Comparison of ENCODE assay signal across 1 cellular context in the genomic region with DNA sequence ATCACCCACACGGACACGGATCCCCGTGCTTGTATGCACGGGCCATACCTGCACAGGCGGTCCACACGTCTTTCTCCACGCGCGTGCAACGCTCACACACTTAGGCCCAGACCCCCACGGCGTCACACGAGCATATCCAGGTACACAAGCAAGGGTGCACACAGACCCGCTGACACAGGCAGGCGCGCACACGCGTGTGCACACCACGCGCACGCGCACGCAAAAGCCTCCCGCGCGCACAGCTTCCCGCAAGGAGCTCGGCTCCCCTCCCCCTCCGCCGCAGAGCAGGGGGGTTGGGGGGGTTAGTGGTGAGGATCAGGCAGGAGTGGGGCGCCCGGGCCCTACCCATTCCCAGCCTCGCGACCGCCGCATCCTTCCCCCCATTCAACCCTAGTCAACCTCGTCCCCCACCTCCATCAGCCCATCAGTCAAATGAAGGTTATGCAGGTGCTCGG.
TF ChIP-seq lines count a peak whose summit lies in the region.

No MANE protein-coding gene starts in this region.

TF ChIP-seq in HepG2, 621 proteins besides CTCF, POLR2A, EP300 and RAD21 (continued from another document and continues in another):
- TF ChIP-seq, protein P1, sequence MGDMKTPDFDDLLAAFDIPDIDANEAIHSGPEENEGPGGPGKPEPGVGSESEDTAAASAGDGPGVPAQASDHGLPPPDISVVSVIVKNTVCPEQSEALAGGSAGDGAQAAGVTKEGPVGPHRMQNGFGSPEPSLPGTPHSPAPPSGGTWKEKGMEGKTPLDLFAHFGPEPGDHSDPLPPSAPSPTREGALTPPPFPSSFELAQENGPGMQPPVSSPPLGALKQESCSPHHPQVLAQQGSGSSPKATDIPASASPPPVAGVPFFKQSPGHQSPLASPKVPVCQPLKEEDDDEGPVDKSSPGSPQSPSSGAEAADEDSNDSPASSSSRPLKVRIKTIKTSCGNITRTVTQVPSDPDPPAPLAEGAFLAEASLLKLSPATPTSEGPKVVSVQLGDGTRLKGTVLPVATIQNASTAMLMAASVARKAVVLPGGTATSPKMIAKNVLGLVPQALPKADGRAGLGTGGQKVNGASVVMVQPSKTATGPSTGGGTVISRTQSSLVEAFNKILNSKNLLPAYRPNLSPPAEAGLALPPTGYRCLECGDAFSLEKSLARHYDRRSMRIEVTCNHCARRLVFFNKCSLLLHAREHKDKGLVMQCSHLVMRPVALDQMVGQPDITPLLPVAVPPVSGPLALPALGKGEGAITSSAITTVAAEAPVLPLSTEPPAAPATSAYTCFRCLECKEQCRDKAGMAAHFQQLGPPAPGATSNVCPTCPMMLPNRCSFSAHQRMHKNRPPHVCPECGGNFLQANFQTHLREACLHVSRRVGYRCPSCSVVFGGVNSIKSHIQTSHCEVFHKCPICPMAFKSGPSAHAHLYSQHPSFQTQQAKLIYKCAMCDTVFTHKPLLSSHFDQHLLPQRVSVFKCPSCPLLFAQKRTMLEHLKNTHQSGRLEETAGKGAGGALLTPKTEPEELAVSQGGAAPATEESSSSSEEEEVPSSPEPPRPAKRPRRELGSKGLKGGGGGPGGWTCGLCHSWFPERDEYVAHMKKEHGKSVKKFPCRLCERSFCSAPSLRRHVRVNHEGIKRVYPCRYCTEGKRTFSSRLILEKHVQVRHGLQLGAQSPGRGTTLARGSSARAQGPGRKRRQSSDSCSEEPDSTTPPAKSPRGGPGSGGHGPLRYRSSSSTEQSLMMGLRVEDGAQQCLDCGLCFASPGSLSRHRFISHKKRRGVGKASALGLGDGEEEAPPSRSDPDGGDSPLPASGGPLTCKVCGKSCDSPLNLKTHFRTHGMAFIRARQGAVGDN (CRISPR knock-in tag; IDR thresholded peaks at IDR 0.05) = peak; percentile 66; the same call in 1 of the 2 replicates
- TF ChIP-seq HMGA1 (CRISPR knock-in tag; conservative IDR thresholded peaks at IDR 0.05) (no peak), ARID4A (CRISPR knock-in tag; IDR thresholded peaks at IDR 0.05; ENCODE audit: borderline replicate concordance) (peak; percentile 16; the same call in 1 of the 2 replicates), ARNT2 (CRISPR knock-in tag; IDR thresholded peaks at IDR 0.05; ENCODE audit: low read depth) (0 out of 2 replicates have a peak, but pooled peaks have one; percentile 52), ZNF883 (CRISPR knock-in tag; IDR thresholded peaks at IDR 0.05; ENCODE audit: not compliant biosample characterization) (peak; percentile 28), UBTF (CRISPR knock-in tag; IDR thresholded peaks at IDR 0.05) (peak; percentile 40; the same call in 1 of the 2 replicates), MED1 (CRISPR knock-in tag; IDR thresholded peaks at IDR 0.05) (0 out of 2 replicates have a peak, but pooled peaks have one; percentile 2), HNRNPK (IDR thresholded peaks at IDR 0.05; ENCODE audit: low read depth, low read length, poor library complexity, severe bottlenecking) (peak; percentile 80), KDM5B (CRISPR knock-in tag; IDR thresholded peaks at IDR 0.05; ENCODE audit: borderline replicate concordance) (peak; percentile 48; the same call in 1 of the 2 replicates), NONO (IDR thresholded peaks at IDR 0.05) (no peak), NONO (CRISPR knock-in tag; conservative IDR thresholded peaks at IDR 0.05) (0 out of 2 replicates have a peak, but pooled peaks have one; percentile 36), ZNF407 (CRISPR knock-in tag; IDR thresholded peaks at IDR 0.05; ENCODE audit: not compliant biosample characterization) (no peak), KLF13 (CRISPR knock-in tag; IDR thresholded peaks at IDR 0.05) (0 out of 2 replicates have a peak, but pooled peaks have one; percentile 27), ATF7-NPFF (CRISPR knock-in tag; IDR thresholded peaks at IDR 0.05; ENCODE audit: low read depth) (peak; percentile 71), AGO1 (IDR thresholded peaks at IDR 0.05; ENCODE audit: low read depth, low read length, poor library complexity, severe bottlenecking) (peak; percentile 15), TEAD3 (CRISPR knock-in tag; optimal IDR thresholded peaks at IDR 0.05; ENCODE audit: borderline replicate concordance) (peak; percentile 13)
- TF ChIP-seq, protein P2, sequence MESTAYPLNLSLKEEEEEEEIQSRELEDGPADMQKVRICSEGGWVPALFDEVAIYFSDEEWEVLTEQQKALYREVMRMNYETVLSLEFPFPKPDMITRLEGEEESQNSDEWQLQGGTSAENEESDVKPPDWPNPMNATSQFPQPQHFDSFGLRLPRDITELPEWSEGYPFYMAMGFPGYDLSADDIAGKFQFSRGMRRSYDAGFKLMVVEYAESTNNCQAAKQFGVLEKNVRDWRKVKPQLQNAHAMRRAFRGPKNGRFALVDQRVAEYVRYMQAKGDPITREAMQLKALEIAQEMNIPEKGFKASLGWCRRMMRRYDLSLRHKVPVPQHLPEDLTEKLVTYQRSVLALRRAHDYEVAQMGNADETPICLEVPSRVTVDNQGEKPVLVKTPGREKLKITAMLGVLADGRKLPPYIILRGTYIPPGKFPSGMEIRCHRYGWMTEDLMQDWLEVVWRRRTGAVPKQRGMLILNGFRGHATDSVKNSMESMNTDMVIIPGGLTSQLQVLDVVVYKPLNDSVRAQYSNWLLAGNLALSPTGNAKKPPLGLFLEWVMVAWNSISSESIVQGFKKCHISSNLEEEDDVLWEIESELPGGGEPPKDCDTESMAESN (CRISPR knock-in tag; conservative IDR thresholded peaks at IDR 0.05) = peak; percentile 50; the same call in 1 of the 2 replicates
- TF ChIP-seq, protein P3, sequence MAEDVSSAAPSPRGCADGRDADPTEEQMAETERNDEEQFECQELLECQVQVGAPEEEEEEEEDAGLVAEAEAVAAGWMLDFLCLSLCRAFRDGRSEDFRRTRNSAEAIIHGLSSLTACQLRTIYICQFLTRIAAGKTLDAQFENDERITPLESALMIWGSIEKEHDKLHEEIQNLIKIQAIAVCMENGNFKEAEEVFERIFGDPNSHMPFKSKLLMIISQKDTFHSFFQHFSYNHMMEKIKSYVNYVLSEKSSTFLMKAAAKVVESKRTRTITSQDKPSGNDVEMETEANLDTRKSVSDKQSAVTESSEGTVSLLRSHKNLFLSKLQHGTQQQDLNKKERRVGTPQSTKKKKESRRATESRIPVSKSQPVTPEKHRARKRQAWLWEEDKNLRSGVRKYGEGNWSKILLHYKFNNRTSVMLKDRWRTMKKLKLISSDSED (CRISPR knock-in tag; IDR thresholded peaks at IDR 0.05) = 0 out of 2 replicates have a peak, but pooled peaks have one; percentile 74
- TF ChIP-seq, protein P4, sequence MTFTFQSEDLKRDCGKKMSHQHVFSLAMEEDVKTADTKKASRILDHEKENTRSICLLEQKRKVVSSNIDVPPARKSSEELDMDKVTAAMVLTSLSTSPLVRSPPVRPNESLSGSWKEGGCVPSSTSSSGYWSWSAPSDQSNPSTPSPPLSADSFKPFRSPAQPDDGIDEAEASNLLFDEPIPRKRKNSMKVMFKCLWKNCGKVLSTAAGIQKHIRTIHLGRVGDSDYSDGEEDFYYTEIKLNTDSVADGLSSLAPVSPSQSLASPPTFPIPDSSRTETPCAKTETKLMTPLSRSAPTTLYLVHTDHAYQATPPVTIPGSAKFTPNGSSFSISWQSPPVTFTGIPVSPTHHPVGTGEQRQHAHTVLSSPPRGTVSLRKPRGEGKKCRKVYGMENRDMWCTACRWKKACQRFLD (CRISPR knock-in tag; IDR thresholded peaks at IDR 0.05; ENCODE audit: borderline replicate concordance) = 0 out of 2 replicates have a peak, but pooled peaks have one; percentile 21
- TF ChIP-seq, protein P5, sequence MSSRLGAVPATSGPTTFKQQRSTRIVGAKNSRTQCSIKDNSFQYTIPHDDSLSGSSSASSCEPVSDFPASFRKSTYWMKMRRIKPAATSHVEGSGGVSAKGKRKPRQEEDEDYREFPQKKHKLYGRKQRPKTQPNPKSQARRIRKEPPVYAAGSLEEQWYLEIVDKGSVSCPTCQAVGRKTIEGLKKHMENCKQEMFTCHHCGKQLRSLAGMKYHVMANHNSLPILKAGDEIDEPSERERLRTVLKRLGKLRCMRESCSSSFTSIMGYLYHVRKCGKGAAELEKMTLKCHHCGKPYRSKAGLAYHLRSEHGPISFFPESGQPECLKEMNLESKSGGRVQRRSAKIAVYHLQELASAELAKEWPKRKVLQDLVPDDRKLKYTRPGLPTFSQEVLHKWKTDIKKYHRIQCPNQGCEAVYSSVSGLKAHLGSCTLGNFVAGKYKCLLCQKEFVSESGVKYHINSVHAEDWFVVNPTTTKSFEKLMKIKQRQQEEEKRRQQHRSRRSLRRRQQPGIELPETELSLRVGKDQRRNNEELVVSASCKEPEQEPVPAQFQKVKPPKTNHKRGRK (CRISPR knock-in tag; IDR thresholded peaks at IDR 0.05) = 0 out of 2 replicates have a peak, but pooled peaks have one; percentile 66
